Comparison of ENCODE assay signal across 8 cellular contexts in genomic region chr4:177441061-177441802, GRCh38. TPM values are rescaled to one million over a fixed set of nuclear protein-coding genes. Genes with fewer than 3 reads are reported as not detected.
DNase-seq lines count a peak whose midpoint lies in the region; ATAC-seq and TF ChIP-seq lines count a peak whose summit lies in the region.

No MANE protein-coding gene starts in this region.

- WGBS in IMR-90 (ENCODE audit: extremely low coverage in 2 of 2, insufficient read length in 1 of 2), 2 experiments: 54% methylated on average over 6 of the region's 12 CpGs; no CpG with 5 or more reads in 1 of the 2 experiments
- no CpG with 5 or more reads among the region's 12 CpGs for WGBS in trophoblast cell (ENCODE audit: extremely low coverage, insufficient coverage, insufficient read length)

- H4K8ac ChIP-seq in IMR-90 (ENCODE audit: low read depth in 2 of 2, low read length in 2 of 2) (peak overlapping the region; percentile 87 to 95), trophoblast cell (ENCODE audit: low read depth, low read length) (peak overlapping the region; percentile 29)

- H2BK5ac ChIP-seq in IMR-90 (ENCODE audit: low read depth, low read length, poor library complexity, severe bottlenecking) (peak overlapping the region; percentile 92), trophoblast cell (ENCODE audit: low read depth, low read length, poor library complexity) (no peak overlapping the region)

- H4K91ac ChIP-seq in IMR-90 (ENCODE audit: insufficient read depth, low read depth, low read length): peak overlapping the region; percentile 98
- H4K91ac ChIP-seq in trophoblast cell (ENCODE audit: low read depth, low read length): no peak overlapping the region

- dilution Hi-C loops in IMR-90 (cut with HindIII; ENCODE audit: low sequenced_read_pairs, unreplicated experiment): no loop called here

- H3K9me1 ChIP-seq in IMR-90 (ENCODE audit: insufficient read depth, low read length): peaks cover 3% of the 10 kb centered on the region; the same call in 1 of the 2 replicates

- H3K18ac ChIP-seq in IMR-90 (ENCODE audit: low read depth, low read length) (peak overlapping the region; percentile 81; the same call in 1 of the 2 replicates), trophoblast cell (ENCODE audit: low read length) (no peak overlapping the region)

- H3K14ac ChIP-seq in IMR-90 (replicated peaks; ENCODE audit: low read depth, low read length): peak overlapping the region; percentile 99
- H3K14ac ChIP-seq in trophoblast cell (ENCODE audit: low read length): peak overlapping the region; percentile 12

- peak overlapping the region; percentile 85 for H3K4me3 Mint-ChIP-seq in activated CD4-positive, alpha-beta T cell treated with anti-CD3 and anti-CD28 coated beads, Interleukin-2, amount 10 ng/mL, durations not matched to agents 7 days and 5 days

- H3K9me3 ChIP-seq in IMR-90 (ENCODE audit: control insufficient read depth, insufficient read depth, low read length) (no peaks in the 10 kb centered on the region), trophoblast cell (ENCODE audit: insufficient read depth, low read depth, low read length) (no peaks in the 10 kb centered on the region)

- H3K4me3 ChIP-seq in IMR-90 (ENCODE audit: insufficient read depth, low read depth, low read length) (peak overlapping the region; percentile 87), fibroblast of the aortic adventitia (ENCODE audit: low read depth, low read length) (peak overlapping the region; percentile 87), trophoblast cell (ENCODE audit: low read depth, low read length) (no peak overlapping the region)

- peak overlapping the region; percentile 78 for H2BK120ac ChIP-seq in IMR-90 (ENCODE audit: low read depth, low read length)
- no peak overlapping the region for H2BK120ac ChIP-seq in trophoblast cell (ENCODE audit: insufficient read depth, low read length, poor library complexity)

- H3K27ac Mint-ChIP-seq in activated CD4-positive, alpha-beta T cell treated with anti-CD3 and anti-CD28 coated beads, Interleukin-2, amount 10 ng/mL, durations not matched to agents 7 days and 5 days: peak overlapping the region; percentile 97

- H3K9ac ChIP-seq in IMR-90 (ENCODE audit: low read depth, low read length) (peak overlapping the region; percentile 94), trophoblast cell (ENCODE audit: low read length) (peak overlapping the region; percentile 87)

- peaks cover 31% of the 10 kb centered on the region for H3K36me3 Mint-ChIP-seq in activated CD4-positive, alpha-beta T cell treated with anti-CD3 and anti-CD28 coated beads, Interleukin-2, amount 10 ng/mL, durations not matched to agents 7 days and 5 days (ENCODE audit: low read depth)

- no peak for TF ChIP-seq CTCF in IMR-90 (conservative IDR thresholded peaks at IDR 0.05; ENCODE audit: low read depth, low read length)
- peak; percentile 25 for TF ChIP-seq CTCF in fibroblast of the aortic adventitia (IDR thresholded peaks at IDR 0.05; ENCODE audit: insufficient read depth, low read length)

- TF ChIP-seq POLR2A in IMR-90 (IDR thresholded peaks at IDR 0.05; ENCODE audit: low read depth, low read length): no peak

- DNase-seq in NCI-H345 (lab: John Stamatoyannopoulos, UW) (peak; percentile 8), NCI-H345 treated with DMSO at 0.1 percent for 48 hours (lab: John Stamatoyannopoulos, UW; ENCODE audit: unreplicated experiment) (no peak), IMR-90 (peak; percentile 28), fibroblast of the aortic adventitia (ENCODE audit: low read depth) (peak; percentile 53), trophoblast cell (peak in 1 of 2 donors; percentile 40), RPMI8226 (no peak)
- DNase-seq in activated CD4-positive, alpha-beta T cell treated with anti-CD3 and anti-CD28 coated beads, Interleukin-2, amount 10 ng/mL, durations not matched to agents 7 days and 5 days: peak; percentile 35

- H4K5ac ChIP-seq in IMR-90 (ENCODE audit: low read depth, low read length): peak overlapping the region; percentile 83

- H2AFZ ChIP-seq in IMR-90 (replicated peaks; ENCODE audit: low read length, poor library complexity) (peak overlapping the region; percentile 96), trophoblast cell (ENCODE audit: insufficient read depth, low read length, poor library complexity) (peak overlapping the region; percentile 8)

- in situ Hi-C loops in IMR-90 (cut with MboI; ENCODE audit: low sequenced_read_pairs): no loop called here

- peak overlapping the region; percentile 94; the same call in 2 of the 3 replicates for H2BK15ac ChIP-seq in IMR-90 (ENCODE audit: low read depth, low read length)

- H3K27me3 ChIP-seq in IMR-90 (ENCODE audit: control insufficient read depth, insufficient read depth, low read length) (no peaks in the 10 kb centered on the region), trophoblast cell (ENCODE audit: insufficient read depth, low read length) (no peaks in the 10 kb centered on the region)

- H2AK5ac ChIP-seq in IMR-90 (ENCODE audit: low read depth, low read length) (peak overlapping the region; percentile 50), trophoblast cell (ENCODE audit: low read length) (no peak overlapping the region)

- H3K4me2 ChIP-seq in IMR-90 (ENCODE audit: low read depth, low read length) (peak overlapping the region; percentile 94), trophoblast cell (ENCODE audit: low read length) (peak overlapping the region; percentile 82)

- H3K4me1 ChIP-seq in IMR-90 (ENCODE audit: control insufficient read depth, insufficient read depth, low read length): peaks cover 9% of the 10 kb centered on the region; the same call in 1 of the 2 replicates
- H3K4me1 ChIP-seq in trophoblast cell (ENCODE audit: control insufficient read depth in 1 of 2, insufficient read depth in 2 of 2, low read length in 2 of 2): peaks cover 0 to 3% of the 10 kb centered on the region in 2 experiments

- peak overlapping the region; percentile 20 for H2BK20ac ChIP-seq in IMR-90 (ENCODE audit: low read depth, low read length)

- TSS peak; percentile 79 for BruUV-seq in IMR-90 (replicated peaks; lab: Mats Ljungman, UMichigan)

- H3K4ac ChIP-seq in IMR-90 (ENCODE audit: low read depth, low read length): peak overlapping the region; percentile 98
- no peak overlapping the region for H3K4ac ChIP-seq in trophoblast cell (ENCODE audit: low read depth, low read length)

- peaks cover 4% of the 10 kb centered on the region for H3K79me2 ChIP-seq in trophoblast cell (ENCODE audit: control insufficient read depth, insufficient read depth, low read length, poor library complexity)

- H2BK12ac ChIP-seq in trophoblast cell (ENCODE audit: low read length): no peak overlapping the region

- H2AK9ac ChIP-seq in IMR-90 (replicated peaks; ENCODE audit: low read depth, low read length, poor library complexity): peak overlapping the region; percentile 93

- intact Hi-C loops in IMR-90 (cut with micrococcal nuclease): loop anchor here (5.0 kb wide), 2 partner anchors 189 to 334 kb away; no protein-coding TSS in a partner anchor

- peak overlapping the region; percentile 94; the same call in 1 of the 2 replicates for H3K27ac ChIP-seq in IMR-90 (ENCODE audit: insufficient read depth, low read length)
- H3K27ac ChIP-seq in trophoblast cell (ENCODE audit: low read depth, low read length): peak overlapping the region; percentile 10

- no peak overlapping the region for H4K12ac ChIP-seq in trophoblast cell (ENCODE audit: low read depth, low read length)

- CTCF ChIA-PET in IMR-90 (lab: Yijun Ruan, JAX): interaction anchor here (0.7 to 1.0 kb wide), 2 partner anchors 23 to 332 kb away, joined by 3 read pairs; no protein-coding TSS in a partner anchor
- CTCF ChIA-PET in activated CD4-positive, alpha-beta T cell treated with anti-CD3 and anti-CD28 coated beads, Interleukin-2, amount 10 ng/mL, durations not matched to agents 7 days and 5 days (lab: Charles Lee): interaction anchor here (1.0 to 3.3 kb wide), 6 partner anchors 9 to 95 kb away, joined by 3 to 9 read pairs (median 3); no protein-coding TSS in a partner anchor

- ATAC-seq in GM21528 (IDR thresholded peaks at IDR 0.05; ENCODE audit: low FRiP score, unreplicated experiment): peak; percentile 42
- no peak for ATAC-seq in IMR-90 (ENCODE audit: low read depth)

- no peaks in the 10 kb centered on the region for H3K27me3 Mint-ChIP-seq in activated CD4-positive, alpha-beta T cell treated with anti-CD3 and anti-CD28 coated beads, Interleukin-2, amount 10 ng/mL, durations not matched to agents 7 days and 5 days

- POLR2A ChIA-PET in IMR-90 (lab: Charles Lee; ENCODE audit: unreplicated experiment): no interaction called here
- POLR2A ChIA-PET in activated CD4-positive, alpha-beta T cell treated with anti-CD3 and anti-CD28 coated beads, Interleukin-2, amount 10 ng/mL, durations not matched to agents 7 days and 5 days (lab: Charles Lee): no interaction called here

- H3K56ac ChIP-seq in IMR-90 (ENCODE audit: extremely low read depth, insufficient read depth, low read length): peak overlapping the region; percentile 95; the same call in 1 of the 2 replicates

- H3K36me3 ChIP-seq in IMR-90 (ENCODE audit: control insufficient read depth, insufficient read depth, low read length) (no peaks in the 10 kb centered on the region), trophoblast cell (ENCODE audit: control insufficient read depth in 1 of 2, insufficient read depth in 2 of 2, low read length in 2 of 2) (no peaks in the 10 kb centered on the region)

- H3K79me1 ChIP-seq in IMR-90 (ENCODE audit: low read depth in 1 of 2, low read length in 2 of 2) (peaks cover 7 to 14% of the 10 kb centered on the region in 2 experiments; a peak in 3 of 4 replicates), trophoblast cell (ENCODE audit: low read length) (peaks cover 6% of the 10 kb centered on the region)

- no peak for TF ChIP-seq RAD21 in IMR-90 (IDR thresholded peaks at IDR 0.05; ENCODE audit: low read length)

- H3K23ac ChIP-seq in IMR-90 (ENCODE audit: low read depth, low read length) (peak overlapping the region; percentile 97), trophoblast cell (ENCODE audit: low read length) (no peak overlapping the region)

- H3K4me1 Mint-ChIP-seq in activated CD4-positive, alpha-beta T cell treated with anti-CD3 and anti-CD28 coated beads, Interleukin-2, amount 10 ng/mL, durations not matched to agents 7 days and 5 days: peaks cover 32% of the 10 kb centered on the region

- no peaks in the 10 kb centered on the region for H3K9me3 Mint-ChIP-seq in activated CD4-positive, alpha-beta T cell treated with anti-CD3 and anti-CD28 coated beads, Interleukin-2, amount 10 ng/mL, durations not matched to agents 7 days and 5 days

- H4K20me1 ChIP-seq in IMR-90 (ENCODE audit: insufficient read depth, low read length): no peaks in the 10 kb centered on the region

TF ChIP-seq in IMR-90, 13 proteins besides CTCF, POLR2A, EP300 and RAD21 (continues in another document):
- peak; percentile 25; the same call in 1 of the 2 replicates for TF ChIP-seq CEBPB (IDR thresholded peaks at IDR 0.05; ENCODE audit: low read depth, low read length)

RNA-seq across cellular contexts. Expression of gene AGA, which starts 1.0 kb away (rescaled TPM):
- total RNA-seq in IMR-90 (2012; rRNA removed) (35.8 and 38.5 TPM in 2 replicates), fibroblast of the aortic adventitia (ENCODE audit: low replicate concordance) (33.4 and 39.0 TPM in 2 replicates)
- polyA plus RNA-seq in IMR-90 (2012; rRNA removed): 24.7 and 26.3 TPM in 2 replicates
- 21.4 and 27.6 TPM in 2 replicates for polyA plus RNA-seq in IMR-90 (2012; cell fraction: cytosol; rRNA removed)
- 9.2 and 18.4 TPM in 2 replicates for polyA plus RNA-seq in IMR-90 (2012; cell fraction: nucleus; rRNA removed; ENCODE audit: low replicate concordance)
- 10 to 100 TPM; 26.0 to 29.0 TPM for total RNA-seq in activated CD4-positive, alpha-beta T cell treated with anti-CD3 and anti-CD28 coated beads, Interleukin-2, amount 10 ng/mL, durations not matched to agents 7 days and 5 days
- polyA plus RNA-seq in trophoblast cell (2013): 7.7 and 8.3 TPM in 2 replicates

Comparison
In these comparisons a context has a peak if more than half of its experiments do, and no peak if none do; other contexts are left out.
1. DNase-seq: peak in NCI-H345 (single experiment), IMR-90 (single experiment), activated CD4-positive, alpha-beta T cell treated with anti-CD3 and anti-CD28 coated beads, Interleukin-2, amount 10 ng/mL, durations not matched to agents 7 days and 5 days (single experiment) and fibroblast of the aortic adventitia (single experiment); none in NCI-H345 treated with DMSO at 0.1 percent for 48 hours (single experiment) and RPMI8226 (single experiment).